ENCODE assay signal across 2 cellular contexts in the genomic region with DNA sequence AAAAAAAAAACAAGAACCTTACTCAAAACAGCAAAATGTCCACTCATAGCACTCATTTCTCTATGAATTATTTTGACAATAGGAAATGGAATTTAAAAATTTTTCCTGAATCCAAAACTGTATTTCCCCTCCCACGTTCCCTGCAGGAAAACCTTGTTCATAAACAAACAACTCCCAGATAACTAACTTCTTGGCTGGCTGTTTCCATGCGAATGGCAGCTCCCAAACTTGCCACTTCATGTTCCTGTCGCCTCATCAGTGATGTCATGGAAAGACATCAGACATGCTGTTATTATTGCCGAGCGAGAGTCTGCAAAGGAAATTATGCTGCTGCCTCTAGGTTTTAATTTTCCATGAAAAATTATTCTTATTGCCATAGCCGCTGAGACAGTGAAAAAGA.
TF ChIP-seq lines count a peak whose summit lies in the region.

No MANE protein-coding gene starts in this region.

TF ChIP-seq in IMR-90, 13 proteins besides CTCF, POLR2A, EP300 and RAD21 (continued from another document):
- TF ChIP-seq ELK1 (IDR thresholded peaks at IDR 0.05; ENCODE audit: borderline replicate concordance, low read depth, low read length) (no peak), SMC3 (IDR thresholded peaks at IDR 0.05; ENCODE audit: low read depth, low read length) (no peak), FOS (IDR thresholded peaks at IDR 0.05; ENCODE audit: low read depth, low read length) (no peak), CEBPB (IDR thresholded peaks at IDR 0.05; ENCODE audit: low read depth, low read length) (no peak), NFE2L2 (IDR thresholded peaks at IDR 0.05; ENCODE audit: low read depth, low read length) (no peak), MAZ (IDR thresholded peaks at IDR 0.05; ENCODE audit: borderline replicate concordance, low read depth, low read length) (no peak), CHD1 (IDR thresholded peaks at IDR 0.05; ENCODE audit: low read depth, low read length) (no peak)

TF ChIP-seq in SK-N-SH treated with all-trans-retinoic acid at 6 μM for 48 hours, 23 proteins besides CTCF, POLR2A, EP300 and RAD21 (continued from another document):
- TF ChIP-seq, protein P1, sequence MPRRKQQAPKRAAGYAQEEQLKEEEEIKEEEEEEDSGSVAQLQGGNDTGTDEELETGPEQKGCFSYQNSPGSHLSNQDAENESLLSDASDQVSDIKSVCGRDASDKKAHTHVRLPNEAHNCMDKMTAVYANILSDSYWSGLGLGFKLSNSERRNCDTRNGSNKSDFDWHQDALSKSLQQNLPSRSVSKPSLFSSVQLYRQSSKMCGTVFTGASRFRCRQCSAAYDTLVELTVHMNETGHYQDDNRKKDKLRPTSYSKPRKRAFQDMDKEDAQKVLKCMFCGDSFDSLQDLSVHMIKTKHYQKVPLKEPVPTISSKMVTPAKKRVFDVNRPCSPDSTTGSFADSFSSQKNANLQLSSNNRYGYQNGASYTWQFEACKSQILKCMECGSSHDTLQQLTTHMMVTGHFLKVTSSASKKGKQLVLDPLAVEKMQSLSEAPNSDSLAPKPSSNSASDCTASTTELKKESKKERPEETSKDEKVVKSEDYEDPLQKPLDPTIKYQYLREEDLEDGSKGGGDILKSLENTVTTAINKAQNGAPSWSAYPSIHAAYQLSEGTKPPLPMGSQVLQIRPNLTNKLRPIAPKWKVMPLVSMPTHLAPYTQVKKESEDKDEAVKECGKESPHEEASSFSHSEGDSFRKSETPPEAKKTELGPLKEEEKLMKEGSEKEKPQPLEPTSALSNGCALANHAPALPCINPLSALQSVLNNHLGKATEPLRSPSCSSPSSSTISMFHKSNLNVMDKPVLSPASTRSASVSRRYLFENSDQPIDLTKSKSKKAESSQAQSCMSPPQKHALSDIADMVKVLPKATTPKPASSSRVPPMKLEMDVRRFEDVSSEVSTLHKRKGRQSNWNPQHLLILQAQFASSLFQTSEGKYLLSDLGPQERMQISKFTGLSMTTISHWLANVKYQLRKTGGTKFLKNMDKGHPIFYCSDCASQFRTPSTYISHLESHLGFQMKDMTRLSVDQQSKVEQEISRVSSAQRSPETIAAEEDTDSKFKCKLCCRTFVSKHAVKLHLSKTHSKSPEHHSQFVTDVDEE (CRISPR knock-in tag; IDR thresholded peaks at IDR 0.05): no peak
